23 cellular contexts compared by ENCODE assay signal in genomic region chr5:60551250-60551649, GRCh38.
"Had no signal": no experiment of that assay in that cellular context is flagged by ENCODE, and none has a peak within 500 bp of the region (broad histone marks: within the 10 kb centered on the region; RNA-seq: fewer than 3 reads in every experiment).

No MANE protein-coding gene starts in this region.

- H3K27ac ChIP-seq: dorsolateral prefrontal cortex, gastrocnemius medialis, heart right ventricle, left lung, parathyroid adenoma, right atrium auricular region, thoracic aorta, vagina had no signal

- H3K9ac ChIP-seq: parathyroid adenoma had no signal

- DNase-seq: cerebellar nuclear complex; dorsolateral prefrontal cortex; effector CD4-positive, alpha-beta T cell; foreskin fibroblast; gastrocnemius medialis; glutamatergic neuron; heart right ventricle; hippocampal formation; left cardiac atrium; left lung; mesendoderm; midbrain; natural killer cell; occipital lobe; stimulated activated CD4-positive, alpha-beta T cell treated with anti-CD3 and anti-CD28 coated beads, Interleukin-2, amount 100 ng/mL, for 24 hours; stimulated activated CD4-positive, alpha-beta T cell treated with anti-CD3 and anti-CD28 coated beads, Interleukin-4, amount 100 ng/mL, for 24 hours; stimulated activated naive CD8-positive, alpha-beta T cell treated with anti-CD3 and anti-CD28 coated beads, Interleukin-15, Interleukin-2, amounts not matched to agents 100 U/mL and 50 U/mL, for 24 hours; substantia nigra; trophoblast cell had no signal

- H3K9me3 ChIP-seq: gastrocnemius medialis, heart right ventricle, left lung, right atrium auricular region, thoracic aorta, vagina had no signal

- H3K36me3 ChIP-seq: gastrocnemius medialis, heart right ventricle, left lung, right atrium auricular region, thoracic aorta, vagina had no signal

- H3K4me3 ChIP-seq: dorsolateral prefrontal cortex, gastrocnemius medialis, heart right ventricle, left lung, right atrium auricular region, thoracic aorta, vagina had no signal

- H2AFZ ChIP-seq: parathyroid adenoma had no signal

- H3K79me2 ChIP-seq: parathyroid adenoma had no signal

- H3K27me3 ChIP-seq: dorsolateral prefrontal cortex, gastrocnemius medialis, heart right ventricle, left lung, right atrium auricular region, vagina had no signal

- H3K4me1 ChIP-seq: gastrocnemius medialis, heart right ventricle, left lung, parathyroid adenoma, right atrium auricular region, vagina had no signal
